Comparison of ENCODE assay signal across 1 cellular context in the genomic region with DNA sequence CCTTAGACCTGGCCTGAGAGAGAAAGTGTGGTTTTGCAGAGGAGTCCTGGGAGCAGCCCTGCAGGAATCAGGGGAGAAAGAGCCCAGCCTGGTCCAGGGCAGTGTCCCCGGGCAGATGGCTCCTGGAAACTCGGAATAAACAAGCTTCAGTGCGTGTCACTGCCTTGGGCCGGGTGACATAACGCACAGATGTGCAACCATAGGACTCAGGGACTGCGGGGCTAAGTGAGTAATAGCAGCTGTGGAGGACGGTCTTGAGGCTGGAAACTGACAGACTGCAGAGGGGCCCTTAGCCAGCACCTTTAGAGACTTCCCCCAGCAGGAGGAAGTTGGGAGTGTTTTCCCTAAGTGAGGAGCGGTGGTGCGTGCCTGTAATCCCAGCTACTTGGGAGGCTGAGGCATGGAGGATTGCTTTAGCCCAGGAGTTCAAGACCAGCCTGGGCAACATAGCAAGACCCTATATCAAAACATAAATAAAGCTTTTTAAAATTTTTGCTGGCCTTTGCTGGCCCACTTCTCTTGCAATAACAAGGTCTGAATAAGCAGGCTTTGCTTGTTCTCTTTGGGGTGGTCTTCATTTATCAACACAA.
TF ChIP-seq lines count a peak whose summit lies in the region.

No MANE protein-coding gene starts in this region.

TF ChIP-seq in HepG2, 621 proteins besides CTCF, POLR2A, EP300 and RAD21:
- TF ChIP-seq ZNF138 (CRISPR knock-in tag; IDR thresholded peaks at IDR 0.05; ENCODE audit: low read depth) (no peak), ZNF121 (CRISPR knock-in tag; IDR thresholded peaks at IDR 0.05) (0 out of 2 replicates have a peak, but pooled peaks have one; percentile 19), FOXJ3 (CRISPR knock-in tag; IDR thresholded peaks at IDR 0.05; ENCODE audit: borderline replicate concordance) (no peak), HDAC6 (IDR thresholded peaks at IDR 0.05; ENCODE audit: low read depth, low read length) (no peak), FOXO4 (CRISPR knock-in tag; conservative IDR thresholded peaks at IDR 0.05) (no peak), ZNF550 (CRISPR knock-in tag; IDR thresholded peaks at IDR 0.05; ENCODE audit: borderline replicate concordance) (no peak), ZNF30 (CRISPR knock-in tag; IDR thresholded peaks at IDR 0.05) (no peak), TCF12 (IDR thresholded peaks at IDR 0.05) (no peak), TCF12 (CRISPR knock-in tag; IDR thresholded peaks at IDR 0.05) (no peak)
